20 cellular contexts compared by ENCODE assay signal in genomic region chr7:107049480-107049879, GRCh38. TPM values are rescaled to one million over a fixed set of nuclear protein-coding genes. Genes with fewer than 3 reads are reported as not detected.
DNase-seq lines count a peak whose midpoint lies in the region; ATAC-seq and TF ChIP-seq lines count a peak whose summit lies in the region.
"Had no signal": no experiment of that assay in that cellular context is flagged by ENCODE, and none has a peak within 500 bp of the region (broad histone marks: within the 10 kb centered on the region; RNA-seq: fewer than 3 reads in every experiment).

No MANE protein-coding gene starts in this region.

- H3K79me2 ChIP-seq in SK-N-SH (ENCODE audit: insufficient read depth) (peaks cover 68% of the 10 kb centered on the region), OCI-LY7 (ENCODE audit: insufficient read depth, low read depth, low read length) (peaks cover 97% of the 10 kb centered on the region)

- no peak for TF ChIP-seq EP300 in SK-N-SH (IDR thresholded peaks at IDR 0.05; ENCODE audit: borderline replicate concordance in 1 of 2, low read depth in 1 of 2, low read length in 1 of 2)

- CTCF ChIA-PET in SK-N-SH (lab: Yijun Ruan, JAX) (interaction anchor here (0.7 to 2.2 kb wide), 6 partner anchors 8 to 100 kb away, joined by 3 to 11 read pairs (median 6); no protein-coding TSS in a partner anchor), OCI-LY7 (lab: Charles Lee; ENCODE audit: unreplicated experiment) (no interaction called here)

- TF ChIP-seq RAD21 in SK-N-SH (IDR thresholded peaks at IDR 0.05; ENCODE audit: low read length) = no peak

- intact Hi-C loops in OCI-LY7 (cut with micrococcal nuclease; ENCODE audit: unreplicated experiment) = loop anchor here (2.0 to 5.0 kb wide), 5 partner anchors 77 to 693 kb away; partner anchors contain the start of genes CBLL1 and HBP1
- intact Hi-C loops in aorta (cut with DNase I) = no loop called here

- WGBS in SK-N-SH (ENCODE audit: low lambda C conversion rate) = 96% methylated on average over 1 of the region's 1 CpG
- 96 to 98% methylated on average over 1 of the region's 1 CpG for WGBS in aorta, 2 donors

- H3K9me2 ChIP-seq in SK-N-SH (no peaks in the 10 kb centered on the region), OCI-LY7 (ENCODE audit: insufficient read depth, low read length) (no peaks in the 10 kb centered on the region)

- H3K9me3 Mint-ChIP-seq in nephron = no peaks in the 10 kb centered on the region
- H3K9me3 Mint-ChIP-seq: CD14-positive monocyte; CD4-positive, alpha-beta T cell; CD8-positive, alpha-beta memory T cell had no signal

- peaks cover 46% of the 10 kb centered on the region for H3K4me1 Mint-ChIP-seq in nephron

- H3F3A ChIP-seq in SK-N-SH (replicated peaks; ENCODE audit: insufficient read depth) = peaks cover 19% of the 10 kb centered on the region

- POLR2A ChIA-PET in SK-N-SH (lab: Yijun Ruan, JAX) (interaction anchor here (0.6 kb wide), 1 partner anchor 52 kb away, joined by 3 read pairs; no protein-coding TSS in a partner anchor), OCI-LY7 (lab: Charles Lee) (interaction anchor here (0.5 to 3.7 kb wide), 13 partner anchors 15 to 1285 kb away, joined by 3 to 29 read pairs (median 4); no protein-coding TSS in a partner anchor)

- peaks cover 12 to 35% of the 10 kb centered on the region in 2 experiments; a peak in 3 of 4 replicates for H3K4me1 ChIP-seq in SK-N-SH (ENCODE audit: control insufficient read depth in 1 of 2, insufficient read depth in 2 of 2, low read depth in 1 of 2, low read length in 1 of 2)
- peaks cover 76% of the 10 kb centered on the region for H3K4me1 ChIP-seq in OCI-LY7 (ENCODE audit: insufficient read depth, low read length, poor library complexity, severe bottlenecking)
- no peaks in the 10 kb centered on the region for H3K4me1 ChIP-seq in aorta (ENCODE audit: control insufficient read depth in 1 of 2, insufficient read depth in 2 of 2, low read length in 2 of 2)
- H3K4me1 ChIP-seq: BE2C had no signal

- H3K4me3 ChIP-seq in SK-N-SH (ENCODE audit: low read depth in 2 of 2, low read length in 1 of 2) (no peak overlapping the region), OCI-LY7 (ENCODE audit: low read depth, low read length, poor library complexity, severe bottlenecking) (peak overlapping the region; percentile 94), aorta (ENCODE audit: low read length in 2 of 2) (no peak overlapping the region)
- H3K4me3 ChIP-seq: BLaER1 treated with 17β-estradiol and CSF1 and Interleukin-3, amounts not matched to agents 10 nM and 100 nM; GM23248 had no signal

- H3K9me3 ChIP-seq in SK-N-SH (no peaks in the 10 kb centered on the region), OCI-LY7 (ENCODE audit: low read length) (0 out of 2 replicates have a peak, but pooled peaks cover 3% of the 10 kb centered on the region), aorta (ENCODE audit: control insufficient read depth, low read length) (no peaks in the 10 kb centered on the region)
- H3K9me3 ChIP-seq: BE2C; BLaER1 treated with 17β-estradiol and CSF1 and Interleukin-3, amounts not matched to agents 10 nM and 100 nM had no signal

- peaks cover 17% of the 10 kb centered on the region for H3K27me3 Mint-ChIP-seq in nephron (ENCODE audit: low read depth)

- TF ChIP-seq CTCF in SK-N-SH (IDR thresholded peaks at IDR 0.05) (no peak), OCI-LY7 (conservative IDR thresholded peaks at IDR 0.05; ENCODE audit: low read length) (no peak), nephron (IDR thresholded peaks at IDR 0.05; ENCODE audit: unreplicated experiment in 3 of 3) (no peak)

- no peak overlapping the region for H2AFZ ChIP-seq in SK-N-SH (ENCODE audit: low read depth)
- H2AFZ ChIP-seq in OCI-LY7 (ENCODE audit: low read length) = no peak overlapping the region
- H2AFZ ChIP-seq: GM23248 had no signal

- no peaks in the 10 kb centered on the region for H3K36me3 ChIP-seq in SK-N-SH (replicated peaks in 1 of 2; ENCODE audit: control insufficient read depth in 1 of 2, insufficient read depth in 2 of 2, low read length in 1 of 2)
- peaks cover 74% of the 10 kb centered on the region for H3K36me3 ChIP-seq in OCI-LY7 (ENCODE audit: insufficient read depth, low read length)
- H3K36me3 ChIP-seq in aorta (ENCODE audit: control insufficient read depth in 1 of 2, insufficient read depth in 2 of 2, low read length in 1 of 2) = no peaks in the 10 kb centered on the region
- H3K36me3 ChIP-seq: BE2C; BLaER1 treated with 17β-estradiol and CSF1 and Interleukin-3, amounts not matched to agents 10 nM and 100 nM had no signal

- H4K20me1 ChIP-seq in SK-N-SH (ENCODE audit: insufficient read depth) (no peaks in the 10 kb centered on the region), OCI-LY7 (ENCODE audit: insufficient read depth, low read length) (peaks cover 30% of the 10 kb centered on the region; the same call in 1 of the 2 replicates)

- no peak overlapping the region for H3K9ac ChIP-seq in SK-N-SH
- H3K9ac ChIP-seq: BLaER1 treated with 17β-estradiol and CSF1 and Interleukin-3, amounts not matched to agents 10 nM and 100 nM; GM23248 had no signal

- H3K4me3 Mint-ChIP-seq in nephron = no peak overlapping the region
- H3K4me3 Mint-ChIP-seq: CD14-positive monocyte; CD4-positive, alpha-beta T cell; CD8-positive, alpha-beta memory T cell had no signal

- ATAC-seq in SK-N-SH treated with all-trans-retinoic acid at 6 μM for 48 hours (no peak), aorta (ENCODE audit: low FRiP score) (no peak), GM18502 (IDR thresholded peaks at IDR 0.05; ENCODE audit: poor library complexity, unreplicated experiment) (no peak)

- no peaks in the 10 kb centered on the region for H3K36me3 Mint-ChIP-seq in nephron (ENCODE audit: low read depth)
- H3K36me3 Mint-ChIP-seq: CD8-positive, alpha-beta memory T cell had no signal

- peak overlapping the region in 2 of 3 experiments; percentile 72 to 75 for H3K27ac Mint-ChIP-seq in nephron
- H3K27ac Mint-ChIP-seq: CD4-positive, alpha-beta T cell; CD8-positive, alpha-beta memory T cell had no signal

- H3K27ac ChIP-seq in SK-N-SH (ENCODE audit: low read depth in 2 of 2, low read length in 1 of 2) (peak overlapping the region; percentile 18 to 35; a peak in 3 of 4 replicates), OCI-LY7 (ENCODE audit: low read depth, low read length, poor library complexity, severe bottlenecking) (peak overlapping the region; percentile 39), aorta (ENCODE audit: low read depth in 1 of 2, low read length in 2 of 2) (no peak overlapping the region)
- H3K27ac ChIP-seq: 22Rv1; BLaER1 treated with 17β-estradiol and CSF1 and Interleukin-3, amounts not matched to agents 10 nM and 100 nM; GM23248 had no signal

- no peaks in the 10 kb centered on the region for H3K27me3 ChIP-seq in SK-N-SH (ENCODE audit: insufficient read depth)
- H3K27me3 ChIP-seq in aorta (ENCODE audit: control insufficient read depth in 1 of 2, insufficient read depth in 2 of 2, low read length in 1 of 2) = no peaks in the 10 kb centered on the region
- H3K27me3 ChIP-seq: BE2C had no signal

- H3K4me2 ChIP-seq in SK-N-SH (peak overlapping the region; percentile 38; the same call in 1 of the 2 replicates), OCI-LY7 (ENCODE audit: low read length) (peak overlapping the region; percentile 74)
- H3K4me2 ChIP-seq: BLaER1 treated with 17β-estradiol and CSF1 and Interleukin-3, amounts not matched to agents 10 nM and 100 nM had no signal

- DNase-seq in SK-N-SH (no peak), OCI-LY7 (ENCODE audit: low spot score) (no peak), NCI-H2107 treated with DMSO at 0.1 percent for 48 hours (lab: John Stamatoyannopoulos, UW; ENCODE audit: unreplicated experiment) (no peak), aorta (no peak)
- no peak for DNase-seq in activated naive CD4-positive, alpha-beta T cell treated with anti-CD3 and anti-CD28 coated beads, Interleukin-2, amount 50 U/mL, for 16 hours
- DNase-seq: AML-193; BE2C; CD4-positive, alpha-beta T cell; CD8-positive, alpha-beta memory T cell; DMS 273 treated with DMSO at 0.1 percent for 48 hours; DMS79; GM23248; H7; HCEC 1CT had no signal

- no TSS peak for BruUV-seq in OCI-LY7 (replicated peaks; lab: Mats Ljungman, UMichigan)

TF ChIP-seq in SK-N-SH, 30 proteins besides CTCF, POLR2A, EP300 and RAD21 (continues in another document):
- no peak for TF ChIP-seq ELF1 (IDR thresholded peaks at IDR 0.05)
- no peak for TF ChIP-seq TCF12 (IDR thresholded peaks at IDR 0.05)
- no peak for TF ChIP-seq USF1 (IDR thresholded peaks at IDR 0.05; ENCODE audit: borderline replicate concordance, low read depth)

TF ChIP-seq in SK-N-SH treated with all-trans-retinoic acid at 6 μM for 48 hours, 23 proteins besides CTCF, POLR2A, EP300 and RAD21 (continues in another document):
- no peak for TF ChIP-seq POU6F1 (CRISPR knock-in tag; IDR thresholded peaks at IDR 0.05; ENCODE audit: borderline replicate concordance, low read depth)
- no peak for TF ChIP-seq SNAI2 (CRISPR knock-in tag; IDR thresholded peaks at IDR 0.05)
- TF ChIP-seq ZC3H10 (CRISPR knock-in tag; IDR thresholded peaks at IDR 0.05) = no peak
- no peak for TF ChIP-seq ZFP30 (CRISPR knock-in tag; IDR thresholded peaks at IDR 0.05)
- no peak for TF ChIP-seq ZNF565 (CRISPR knock-in tag; conservative IDR thresholded peaks at IDR 0.05; ENCODE audit: low read depth)
- no peak for TF ChIP-seq OSR1 (CRISPR knock-in tag; IDR thresholded peaks at IDR 0.05)
- no peak for TF ChIP-seq ZNF70 (CRISPR knock-in tag; IDR thresholded peaks at IDR 0.05)

RNA-seq across cellular contexts. Expression of gene PRKAR2B, which starts 5.0 kb away (rescaled TPM):
- polyA plus RNA-seq in SK-N-SH (2012; rRNA removed) (17.3 and 19.3 TPM in 2 replicates), aorta (1 to 10 TPM; 1.7 to 2.6 TPM)
- polyA plus RNA-seq in SK-N-SH (2012; cell fraction: cytosol; rRNA removed) = 27.9 and 35.2 TPM in 2 replicates
- 4.7 and 9.6 TPM in 2 replicates for polyA plus RNA-seq in SK-N-SH (2012; cell fraction: nucleus; rRNA removed)
- 69.0 and 91.1 TPM in 2 replicates for total RNA-seq in OCI-LY7 (2014; rRNA removed; shearing (Covaris generic))
- total RNA-seq in OCI-LY7 (2022) (210 and 290 TPM in 2 replicates), aorta (1 to 10 TPM; 4.0 to 4.8 TPM)

Comparison
In these comparisons a context has a peak if more than half of its experiments do, and no peak if none do; other contexts are left out.
1. H3K27ac ChIP-seq: peak in SK-N-SH (2 of 2) and OCI-LY7 (single experiment); none in aorta (0 of 2).
2. RNA of gene PRKAR2B, which starts 5.0 kb away (total RNA-seq): 69.0 to 290 TPM in OCI-LY7; 4.0 to 4.8 TPM in aorta; every median in the first group is over 10 times any median in the second.